ENCODE assay signal across 25 cellular contexts in the genomic region with DNA sequence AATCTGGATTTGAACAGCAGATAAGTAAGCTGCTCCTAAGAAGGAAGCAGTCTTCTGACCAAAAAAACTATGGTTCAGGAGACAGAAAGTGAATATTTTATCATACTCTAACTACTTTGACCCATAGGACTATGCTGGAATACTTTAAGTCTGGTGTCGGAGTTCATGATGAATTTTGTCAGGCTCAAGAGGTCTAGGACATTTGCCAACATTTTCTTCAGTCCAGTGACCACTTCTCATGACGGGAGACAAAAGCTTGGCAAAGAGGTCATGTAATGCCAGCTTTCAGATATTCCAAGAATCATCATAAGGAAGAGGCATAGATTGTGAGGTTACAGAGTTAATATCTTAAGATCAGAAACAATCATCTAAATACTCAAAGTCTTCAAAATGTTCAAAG. TPM values are rescaled to one million over a fixed set of nuclear protein-coding genes. Genes with fewer than 3 reads are reported as not detected.
A peak's percentile ranks its signal among the peaks of the same experiment; 100 is the strongest.
DNase-seq lines count a peak whose midpoint lies in the region; ATAC-seq, FAIRE-seq and TF ChIP-seq lines count a peak whose summit lies in the region.
"Had no signal": no experiment of that assay in that cellular context is flagged by ENCODE, and none has a peak within 500 bp of the region (broad histone marks: within the 10 kb centered on the region; RNA-seq: fewer than 3 reads in every experiment).

No MANE protein-coding gene starts in this region.

- in situ Hi-C loops in IMR-90 (cut with MboI; ENCODE audit: low sequenced_read_pairs) = no loop called here

- no peak for TF ChIP-seq EP300 in A549 (IDR thresholded peaks at IDR 0.05)

- H3K4ac ChIP-seq in IMR-90 (ENCODE audit: low read depth, low read length) = peak overlapping the region; percentile 46; the same call in 1 of the 2 replicates

- H3K9me1 ChIP-seq in IMR-90 (ENCODE audit: insufficient read depth, low read length) (0 out of 2 replicates have a peak, but pooled peaks cover 3% of the 10 kb centered on the region), keratinocyte (ENCODE audit: control insufficient read depth, extremely low read depth, insufficient read depth, low read length) (no peaks in the 10 kb centered on the region)

- H3K23ac ChIP-seq in IMR-90 (ENCODE audit: low read depth, low read length) = no peak overlapping the region

- H3K27ac ChIP-seq in A549 = peak overlapping the region; percentile 95 to 99
- no peak overlapping the region for H3K27ac ChIP-seq in IMR-90 (ENCODE audit: insufficient read depth, low read length)
- peak overlapping the region; percentile 34 for H3K27ac ChIP-seq in astrocyte (ENCODE audit: low read depth, low read length)
- H3K27ac ChIP-seq in keratinocyte (ENCODE audit: control insufficient read depth, insufficient read depth, low read length) = no peak overlapping the region
- no peak overlapping the region for H3K27ac ChIP-seq in aorta (ENCODE audit: low read depth in 1 of 2, low read length in 2 of 2)
- H3K27ac ChIP-seq: cardiac muscle cell, gastroesophageal sphincter, lower lobe of right lung, stomach, tibial artery had no signal

- no peak for TF ChIP-seq POLR2A in A549 (IDR thresholded peaks at IDR 0.05; ENCODE audit: low read length)
- no peak for TF ChIP-seq POLR2A in IMR-90 (IDR thresholded peaks at IDR 0.05; ENCODE audit: low read depth, low read length)

- no peak overlapping the region; the same call in 1 of the 2 replicates for H3K18ac ChIP-seq in IMR-90 (ENCODE audit: low read depth, low read length)

- no peak for TF ChIP-seq CTCF in A549 (IDR thresholded peaks at IDR 0.05)
- no peak for TF ChIP-seq CTCF in IMR-90 (conservative IDR thresholded peaks at IDR 0.05; ENCODE audit: low read depth, low read length)
- TF ChIP-seq CTCF in astrocyte (IDR thresholded peaks at IDR 0.05; ENCODE audit: insufficient read depth, low read depth, low read length) = no peak
- no peak for TF ChIP-seq CTCF in keratinocyte (optimal IDR thresholded peaks at IDR 0.05 in 1 of 3, IDR thresholded peaks at IDR 0.05 in 1 of 3, conservative IDR thresholded peaks at IDR 0.05 in 1 of 3; ENCODE audit: extremely low read depth in 1 of 3, insufficient read depth in 2 of 3, low read length in 3 of 3)

- H3K4me2 ChIP-seq in A549 (peak overlapping the region; percentile 81), IMR-90 (ENCODE audit: low read depth, low read length) (no peak overlapping the region), astrocyte (ENCODE audit: low read length) (no peak overlapping the region), keratinocyte (ENCODE audit: control insufficient read depth, extremely low read depth, insufficient read depth, low read depth, low read length) (no peak overlapping the region)
- H3K4me2 ChIP-seq: smooth muscle cell had no signal

- intact Hi-C loops in IMR-90 (cut with micrococcal nuclease) (no loop called here), aorta (cut with DNase I) (no loop called here)

- FAIRE-seq in A549 (lab: Jason Lieb, UNC) = peak; percentile 93
- peak; percentile 47 for FAIRE-seq in astrocyte (lab: Jason Lieb, UNC)
- FAIRE-seq in keratinocyte (lab: Jason Lieb, UNC) = peak; percentile 62
- FAIRE-seq: GM18507 had no signal

- H3K79me2 ChIP-seq in astrocyte (ENCODE audit: insufficient read depth, low read length) (no peaks in the 10 kb centered on the region), keratinocyte (ENCODE audit: control insufficient read depth, insufficient read depth, low read length) (no peaks in the 10 kb centered on the region)

- H3K79me1 ChIP-seq in IMR-90 (ENCODE audit: low read depth in 1 of 2, low read length in 2 of 2) = no peaks in the 10 kb centered on the region

- peaks cover 75% of the 10 kb centered on the region for H3K4me1 ChIP-seq in A549
- H3K4me1 ChIP-seq in IMR-90 (ENCODE audit: control insufficient read depth, insufficient read depth, low read length) = peaks cover 8% of the 10 kb centered on the region
- H3K4me1 ChIP-seq in astrocyte (ENCODE audit: insufficient read depth, low read length) = peaks cover 27% of the 10 kb centered on the region
- H3K4me1 ChIP-seq in keratinocyte (ENCODE audit: control insufficient read depth, extremely low read depth, insufficient read depth, low read length) = peaks cover 24% of the 10 kb centered on the region
- H3K4me1 ChIP-seq in aorta (ENCODE audit: control insufficient read depth in 1 of 2, insufficient read depth in 2 of 2, low read length in 2 of 2) = peaks cover 0 to 2% of the 10 kb centered on the region in 2 donors
- H3K4me1 ChIP-seq: gastroesophageal sphincter, lower lobe of right lung, stomach, tibial artery had no signal

- no peaks in the 10 kb centered on the region for H4K20me1 ChIP-seq in IMR-90 (ENCODE audit: insufficient read depth, low read length)
- H4K20me1 ChIP-seq in astrocyte (ENCODE audit: insufficient read depth, low read length) = no peaks in the 10 kb centered on the region
- no peaks in the 10 kb centered on the region for H4K20me1 ChIP-seq in keratinocyte (ENCODE audit: control insufficient read depth, extremely low read depth, insufficient read depth, low read length)

- no peak overlapping the region for H2AK5ac ChIP-seq in IMR-90 (ENCODE audit: low read depth, low read length)

- H3K4me3 Mint-ChIP-seq in astrocyte (ENCODE audit: unreplicated experiment) = no peak overlapping the region
- H3K4me3 Mint-ChIP-seq: activated naive CD4-positive, alpha-beta T cell treated with anti-CD3 and anti-CD28 coated beads for 36 hours; endodermal cell; natural killer cell treated with Interleukin-12 subunit alpha and Interleukin-12 subunit beta and Interleukin-15 and Interleukin-18, amount 100 ng/mL, for 72 hours; T-helper 17 cell had no signal

- POLR2A ChIA-PET in A549 (lab: Yijun Ruan, JAX) (interaction anchor here (0.8 to 3.1 kb wide), 4 partner anchors 20 to 59 kb away, joined by 3 to 29 read pairs (median 11); a partner anchor contains a TSS), IMR-90 (lab: Charles Lee; ENCODE audit: unreplicated experiment) (no interaction called here)

- ATAC-seq in A549 (no peak), IMR-90 (ENCODE audit: low read depth) (no peak), aorta (ENCODE audit: low FRiP score) (no peak), GM18868 (IDR thresholded peaks at IDR 0.05; ENCODE audit: unreplicated experiment) (no peak)
- ATAC-seq: activated CD4-positive, CD25-positive, alpha-beta regulatory T cell treated with anti-CD3 and anti-CD28 coated beads, Interleukin-2, amount 50 U/mL, for 24 hours; gastroesophageal sphincter; natural killer cell treated with Interleukin-12 subunit alpha and Interleukin-12 subunit beta and Interleukin-15 and Interleukin-18, amount 100 ng/mL, for 72 hours; Panc1; T-helper 17 cell had no signal

- H2AK9ac ChIP-seq in IMR-90 (replicated peaks; ENCODE audit: low read depth, low read length, poor library complexity) = no peak overlapping the region

- H3K9ac ChIP-seq in IMR-90 (ENCODE audit: low read depth, low read length) = no peak overlapping the region
- H3K9ac ChIP-seq in astrocyte (ENCODE audit: low read length) = no peak overlapping the region
- no peak overlapping the region for H3K9ac ChIP-seq in keratinocyte (ENCODE audit: control insufficient read depth, extremely low read depth, insufficient read depth, low read length)

- dilution Hi-C loops in IMR-90 (cut with HindIII; ENCODE audit: low sequenced_read_pairs, unreplicated experiment) = no loop called here
- dilution Hi-C loops in keratinocyte (cut with MboI; ENCODE audit: extremely low pct_ligation_motif_present, low sequenced_read_pairs) = no loop called here

- no peaks in the 10 kb centered on the region for H3K9me3 Mint-ChIP-seq in astrocyte (ENCODE audit: unreplicated experiment)
- H3K9me3 Mint-ChIP-seq: activated naive CD4-positive, alpha-beta T cell treated with anti-CD3 and anti-CD28 coated beads for 36 hours; endodermal cell had no signal

- peaks cover 41% of the 10 kb centered on the region for H3K4me1 Mint-ChIP-seq in astrocyte (ENCODE audit: low read depth, unreplicated experiment)
- H3K4me1 Mint-ChIP-seq: endodermal cell had no signal

- no peak overlapping the region for H4K8ac ChIP-seq in IMR-90 (ENCODE audit: low read depth in 2 of 2, low read length in 2 of 2)

- H3K4me3 ChIP-seq in A549 = no peak overlapping the region
- H3K4me3 ChIP-seq in IMR-90 (ENCODE audit: insufficient read depth, low read depth, low read length) = no peak overlapping the region
- H3K4me3 ChIP-seq in astrocyte (ENCODE audit: insufficient read depth, low read depth, low read length) = no peak overlapping the region
- no peak overlapping the region for H3K4me3 ChIP-seq in keratinocyte (ENCODE audit: control insufficient read depth in 2 of 3, extremely low read depth in 1 of 3, insufficient read depth in 2 of 3, low read depth in 1 of 3, low read length in 3 of 3)
- no peak overlapping the region for H3K4me3 ChIP-seq in aorta (ENCODE audit: low read length in 2 of 2)
- H3K4me3 ChIP-seq: cardiac muscle cell, gastroesophageal sphincter, lower lobe of right lung, smooth muscle cell, stomach, tibial artery had no signal

- H4K91ac ChIP-seq in IMR-90 (ENCODE audit: insufficient read depth, low read depth, low read length) = peak overlapping the region; percentile 52; the same call in 1 of the 2 replicates

- no peak overlapping the region for H3K14ac ChIP-seq in IMR-90 (replicated peaks; ENCODE audit: low read depth, low read length)

- no peak overlapping the region for H2AFZ ChIP-seq in IMR-90 (replicated peaks; ENCODE audit: low read length, poor library complexity)
- H2AFZ ChIP-seq in astrocyte (ENCODE audit: low read depth, low read length) = no peak overlapping the region
- H2AFZ ChIP-seq in keratinocyte (ENCODE audit: control insufficient read depth, low read length) = no peak overlapping the region

- H3K36me3 ChIP-seq in IMR-90 (ENCODE audit: control insufficient read depth, insufficient read depth, low read length) (no peaks in the 10 kb centered on the region), astrocyte (ENCODE audit: insufficient read depth, low read length) (no peaks in the 10 kb centered on the region), keratinocyte (ENCODE audit: control insufficient read depth in 2 of 2, extremely low read depth in 1 of 2, insufficient read depth in 2 of 2, low read length in 2 of 2) (no peaks in the 10 kb centered on the region), aorta (ENCODE audit: control insufficient read depth in 1 of 2, insufficient read depth in 2 of 2, low read length in 1 of 2) (peaks cover 0 to 2% of the 10 kb centered on the region in 2 donors)
- H3K36me3 ChIP-seq: cardiac muscle cell, gastroesophageal sphincter, lower lobe of right lung, stomach, tibial artery had no signal

- no peak overlapping the region for H2BK5ac ChIP-seq in IMR-90 (ENCODE audit: low read depth, low read length, poor library complexity, severe bottlenecking)

- H2BK120ac ChIP-seq in IMR-90 (ENCODE audit: low read depth, low read length) = peak overlapping the region; percentile 6

- TF ChIP-seq RAD21 in A549 (conservative IDR thresholded peaks at IDR 0.05 in 1 of 2, IDR thresholded peaks at IDR 0.05 in 1 of 2) (no peak), IMR-90 (IDR thresholded peaks at IDR 0.05; ENCODE audit: low read length) (no peak)

- DNase-seq in A549 (ENCODE audit: low read depth in 1 of 2, low spot score in 1 of 2) (no peak), IMR-90 (no peak), astrocyte (ENCODE audit: low read depth) (peak; percentile 45), keratinocyte (ENCODE audit: low read depth, low spot score) (no peak), aorta (no peak)
- DNase-seq in activated naive CD4-positive, alpha-beta T cell (lab: John Stamatoyannopoulos, UW) = no peak
- DNase-seq: activated CD4-positive, alpha-beta T cell treated with anti-CD3 and anti-CD28 coated beads, Interleukin-2, amount 50 U/mL, for 48 hours; activated naive CD4-positive, alpha-beta T cell treated with anti-CD3 and anti-CD28 coated beads for 36 hours; endodermal cell; lower lobe of right lung; NCI-H1048; NCI-H1694 treated with DMSO at 0.1 percent for 48 hours; NCI-H524; stimulated activated CD4-positive, alpha-beta T cell treated with anti-CD3 and anti-CD28 coated beads, Interleukin-2, amount 100 ng/mL, for 24 hours; stomach; T-helper 17 cell; tibial artery had no signal

- WGBS in A549 (ENCODE audit: missing lambda C conversion rate) = 62% methylated on average over 2 of the region's 2 CpGs
- WGBS in IMR-90 (ENCODE audit: extremely low coverage in 2 of 2, insufficient read length in 1 of 2), 2 experiments = no CpG with 5 or more reads among the region's 2 CpGs
- WGBS in aorta, 2 donors = 36 to 41% methylated on average over 2 of the region's 2 CpGs

- H3K27me3 ChIP-seq in IMR-90 (ENCODE audit: control insufficient read depth, insufficient read depth, low read length) (no peaks in the 10 kb centered on the region), astrocyte (ENCODE audit: insufficient read depth, low read length) (no peaks in the 10 kb centered on the region), keratinocyte (ENCODE audit: control insufficient read depth, extremely low read depth, insufficient read depth, low read length) (no peaks in the 10 kb centered on the region), aorta (ENCODE audit: control insufficient read depth in 1 of 2, insufficient read depth in 2 of 2, low read length in 1 of 2) (no peaks in the 10 kb centered on the region)
- H3K27me3 ChIP-seq: cardiac muscle cell, gastroesophageal sphincter, stomach, tibial artery had no signal

- no peak overlapping the region for H3K27ac Mint-ChIP-seq in astrocyte (ENCODE audit: unreplicated experiment)
- H3K27ac Mint-ChIP-seq: activated naive CD4-positive, alpha-beta T cell treated with anti-CD3 and anti-CD28 coated beads for 36 hours; endodermal cell; natural killer cell treated with Interleukin-12 subunit alpha and Interleukin-12 subunit beta and Interleukin-15 and Interleukin-18, amount 100 ng/mL, for 72 hours; T-helper 17 cell had no signal

- no peak overlapping the region; the same call in 2 of the 3 replicates for H2BK15ac ChIP-seq in IMR-90 (ENCODE audit: low read depth, low read length)

- no peak overlapping the region for H4K5ac ChIP-seq in IMR-90 (ENCODE audit: low read depth, low read length)

- no TSS peak for BruUV-seq in IMR-90 (replicated peaks; lab: Mats Ljungman, UMichigan)

- H3K36me3 Mint-ChIP-seq in astrocyte (ENCODE audit: low read depth, unreplicated experiment) = no peaks in the 10 kb centered on the region
- H3K36me3 Mint-ChIP-seq: natural killer cell treated with Interleukin-12 subunit alpha and Interleukin-12 subunit beta and Interleukin-15 and Interleukin-18, amount 100 ng/mL, for 72 hours had no signal

- CTCF ChIA-PET in A549 (lab: Yijun Ruan, JAX) (interaction anchor here (1.0 to 2.6 kb wide), 2 partner anchors 32 to 72 kb away, joined by 3 to 9 read pairs; no protein-coding TSS in a partner anchor), IMR-90 (lab: Yijun Ruan, JAX) (no interaction called here)

- H3K9me3 ChIP-seq in A549 (peaks cover 21% of the 10 kb centered on the region), IMR-90 (ENCODE audit: control insufficient read depth, insufficient read depth, low read length) (no peaks in the 10 kb centered on the region), astrocyte (ENCODE audit: insufficient read depth, low read depth, low read length) (no peaks in the 10 kb centered on the region), keratinocyte (ENCODE audit: control insufficient read depth, low read depth, low read length) (no peaks in the 10 kb centered on the region), aorta (ENCODE audit: control insufficient read depth, low read length) (no peaks in the 10 kb centered on the region)
- H3K9me3 ChIP-seq: gastroesophageal sphincter, lower lobe of right lung, stomach, tibial artery had no signal

- H3K56ac ChIP-seq in IMR-90 (ENCODE audit: extremely low read depth, insufficient read depth, low read length) = no peak overlapping the region

- peak overlapping the region; percentile 61 for H2BK20ac ChIP-seq in IMR-90 (ENCODE audit: low read depth, low read length)

- H3K27me3 Mint-ChIP-seq in astrocyte (ENCODE audit: low read depth, unreplicated experiment) = no peaks in the 10 kb centered on the region

RNA-seq across cellular contexts. Expression of a gene that starts 20.5 kb away (rescaled TPM):
- polyA plus RNA-seq in A549 (2011; rRNA removed) (582 and 623 TPM in 2 replicates), A549 (2017; fragmentation: RNase III; extraction: RNeasy Plus Mini Kit Qiagen cat#74134 plus additional on column Dnase treatment) (266 to 276 TPM (median 272 TPM) in 3 replicates), IMR-90 (2012; rRNA removed) (119 and 121 TPM in 2 replicates), keratinocyte (226 to 552 TPM (median 465 TPM) in 3 replicates), aorta (10 to 100 TPM in 1 of 2 donors, 1 to 10 TPM in 1; 4.4 to 13.9 TPM)
- 93.1 and 105 TPM in 2 replicates for polyA plus RNA-seq in A549 (2012; cell fraction: cytosol; rRNA removed)
- polyA plus RNA-seq in A549 (2012; cell fraction: nucleus; rRNA removed) = 87.3 and 98.2 TPM in 2 replicates
- polyA minus RNA-seq in A549 (2011; rRNA and poly(A)+ RNA removed) = 413 and 418 TPM in 2 replicates
- total RNA-seq in IMR-90 (2012; rRNA removed) (196 and 275 TPM in 2 replicates), astrocyte (214 and 243 TPM in 2 replicates), aorta (10 to 100 TPM; 27.5 to 36.3 TPM)
- polyA plus RNA-seq in IMR-90 (2012; cell fraction: cytosol; rRNA removed) = 38.1 and 38.8 TPM in 2 replicates
- 32.4 and 131 TPM in 2 replicates for polyA plus RNA-seq in IMR-90 (2012; cell fraction: nucleus; rRNA removed; ENCODE audit: low replicate concordance)
- polyA plus RNA-seq in keratinocyte (2011; ENCODE audit: low read depth) = 43.5 TPM
- polyA plus RNA-seq in keratinocyte (2011; cell fraction: cytosol; rRNA removed) = 139 and 276 TPM in 2 replicates
- polyA plus RNA-seq in keratinocyte (2011; cell fraction: nucleus; rRNA removed) = 427 and 537 TPM in 2 replicates
- 47.0 and 314 TPM in 2 replicates for polyA plus RNA-seq in keratinocyte (2012; ENCODE audit: low replicate concordance)
- polyA minus RNA-seq in keratinocyte = 309 to 761 TPM (median 397 TPM) in 3 replicates
- polyA minus RNA-seq in keratinocyte (2011; cell fraction: cytosol; rRNA and poly(A)+ RNA removed) = 419 TPM
- 805 and 1,429 TPM in 2 replicates for polyA minus RNA-seq in keratinocyte (2011; cell fraction: nucleus; rRNA and poly(A)+ RNA removed)

Comparison
In these comparisons a context has a peak if more than half of its experiments do, and no peak if none do; other contexts are left out.
1. H3K27ac ChIP-seq: peak in A549 (2 of 2) and astrocyte (single experiment); none in IMR-90 (single experiment), keratinocyte (single experiment) and aorta (0 of 2).